2 cellular contexts compared by ENCODE assay signal in the genomic region with DNA sequence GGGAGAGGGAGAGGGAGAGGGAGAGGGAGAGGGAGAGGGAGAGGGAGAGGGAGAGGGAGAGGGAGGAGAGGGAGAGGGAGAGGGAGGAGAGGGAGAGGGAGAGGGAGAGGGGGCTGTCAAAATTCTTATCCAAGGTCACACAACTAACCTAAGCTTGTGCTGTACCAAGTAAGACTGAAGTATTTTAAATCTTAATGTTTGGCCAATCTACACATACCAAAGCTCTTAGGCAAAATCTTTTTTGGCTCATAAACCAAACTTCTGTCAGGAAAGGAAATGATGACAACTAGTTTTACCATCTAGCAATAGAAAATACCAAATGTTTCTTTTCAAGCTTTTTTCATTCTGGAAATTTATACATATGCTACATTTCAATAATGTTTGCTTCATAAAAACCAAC.
A peak's percentile ranks its signal among the peaks of the same experiment; 100 is the strongest.
TF ChIP-seq lines count a peak whose summit lies in the region.

No MANE protein-coding gene starts in this region.

TF ChIP-seq in HepG2, 621 proteins besides CTCF, POLR2A, EP300 and RAD21:
- peak; percentile 92 for TF ChIP-seq PCBP1 (IDR thresholded peaks at IDR 0.05; ENCODE audit: borderline replicate concordance, low read depth, low read length)
- TF ChIP-seq CCAR2 (optimal IDR thresholded peaks at IDR 0.05; ENCODE audit: low read depth, low read length): no peak
- TF ChIP-seq TSC22D2 (CRISPR knock-in tag; IDR thresholded peaks at IDR 0.05; ENCODE audit: borderline replicate concordance): no peak
- no peak for TF ChIP-seq ZFP36L1 (CRISPR knock-in tag; IDR thresholded peaks at IDR 0.05)
- no peak for TF ChIP-seq RARA (CRISPR knock-in tag; IDR thresholded peaks at IDR 0.05)
- TF ChIP-seq HNRNPK (IDR thresholded peaks at IDR 0.05; ENCODE audit: low read depth, low read length, poor library complexity, severe bottlenecking): peak; percentile 98
- TF ChIP-seq, protein P1, sequence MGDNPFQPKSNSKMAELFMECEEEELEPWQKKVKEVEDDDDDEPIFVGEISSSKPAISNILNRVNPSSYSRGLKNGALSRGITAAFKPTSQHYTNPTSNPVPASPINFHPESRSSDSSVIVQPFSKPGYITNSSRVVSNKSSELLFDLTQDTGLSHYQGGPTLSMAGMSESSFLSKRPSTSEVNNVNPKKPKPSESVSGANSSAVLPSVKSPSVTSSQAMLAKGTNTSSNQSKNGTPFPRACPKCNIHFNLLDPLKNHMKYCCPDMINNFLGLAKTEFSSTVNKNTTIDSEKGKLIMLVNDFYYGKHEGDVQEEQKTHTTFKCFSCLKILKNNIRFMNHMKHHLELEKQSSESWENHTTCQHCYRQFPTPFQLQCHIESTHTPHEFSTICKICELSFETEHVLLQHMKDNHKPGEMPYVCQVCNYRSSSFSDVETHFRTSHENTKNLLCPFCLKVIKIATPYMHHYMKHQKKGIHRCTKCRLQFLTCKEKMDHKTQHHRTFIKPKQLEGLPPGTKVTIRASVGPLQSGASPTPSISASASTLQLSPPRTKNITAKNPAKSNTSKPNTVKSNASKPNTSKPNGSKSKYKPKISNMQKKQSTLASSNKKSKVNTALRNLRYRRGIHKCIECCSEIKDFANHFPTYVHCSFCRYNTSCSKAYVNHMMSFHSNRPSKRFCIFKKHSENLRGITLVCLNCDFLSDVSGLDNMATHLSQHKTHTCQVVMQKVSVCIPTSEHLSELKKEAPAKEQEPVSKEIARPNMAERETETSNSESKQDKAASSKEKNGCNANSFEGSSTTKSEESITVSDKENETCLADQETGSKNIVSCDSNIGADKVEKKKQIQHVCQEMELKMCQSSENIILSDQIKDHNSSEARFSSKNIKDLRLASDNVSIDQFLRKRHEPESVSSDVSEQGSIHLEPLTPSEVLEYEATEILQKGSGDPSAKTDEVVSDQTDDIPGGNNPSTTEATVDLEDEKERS (CRISPR knock-in tag; IDR thresholded peaks at IDR 0.05): no peak
TF ChIP-seq in HepG2: peak in this region for 2.

TF ChIP-seq in K562, 482 proteins besides CTCF, POLR2A, EP300 and RAD21:
- TF ChIP-seq SMARCC2 (IDR thresholded peaks at IDR 0.05; ENCODE audit: low read depth) (no peak), ETS2 (tag; IDR thresholded peaks at IDR 0.05; ENCODE audit: borderline replicate concordance, poor library complexity, severe bottlenecking) (no peak), PCBP1 (IDR thresholded peaks at IDR 0.05; ENCODE audit: low read depth, low read length, poor library complexity, severe bottlenecking) (peak; percentile 65), CBX1 (IDR thresholded peaks at IDR 0.05; ENCODE audit: low read depth) (no peak), E2F1 (CRISPR knock-in tag; IDR thresholded peaks at IDR 0.05) (no peak), PCBP2 (IDR thresholded peaks at IDR 0.05; ENCODE audit: low read depth, low read length, poor library complexity, severe bottlenecking) (peak; percentile 61)
